ENCODE assay signal across 1 cellular context in genomic region chr9:84001621-84002020, GRCh38.
TF ChIP-seq lines count a peak whose summit lies in the region.

No MANE protein-coding gene starts in this region.

TF ChIP-seq in IMR-90, 13 proteins besides CTCF, POLR2A, EP300 and RAD21:
- no peak for TF ChIP-seq ELK1 (IDR thresholded peaks at IDR 0.05; ENCODE audit: borderline replicate concordance, low read depth, low read length)
- TF ChIP-seq MAFK (IDR thresholded peaks at IDR 0.05; ENCODE audit: low read depth, low read length), result no peak
- no peak for TF ChIP-seq RCOR1 (IDR thresholded peaks at IDR 0.05; ENCODE audit: insufficient replicate concordance, low read length)
- TF ChIP-seq MAZ (IDR thresholded peaks at IDR 0.05; ENCODE audit: borderline replicate concordance, low read depth, low read length), result no peak
- TF ChIP-seq USF2 (IDR thresholded peaks at IDR 0.05; ENCODE audit: low read depth, low read length), result no peak
- no peak for TF ChIP-seq SMC3 (IDR thresholded peaks at IDR 0.05; ENCODE audit: low read depth, low read length)
- no peak for TF ChIP-seq BHLHE40 (IDR thresholded peaks at IDR 0.05; ENCODE audit: low read depth, low read length)
- TF ChIP-seq CEBPB (IDR thresholded peaks at IDR 0.05; ENCODE audit: low read depth, low read length), result no peak
- no peak for TF ChIP-seq FOS (IDR thresholded peaks at IDR 0.05; ENCODE audit: low read depth, low read length)
- TF ChIP-seq MXI1 (IDR thresholded peaks at IDR 0.05; ENCODE audit: borderline replicate concordance, low read depth, low read length), result no peak
- TF ChIP-seq CHD1 (IDR thresholded peaks at IDR 0.05; ENCODE audit: low read depth, low read length), result no peak
- TF ChIP-seq RFX5 (IDR thresholded peaks at IDR 0.05; ENCODE audit: low read depth, low read length), result no peak
- TF ChIP-seq NFE2L2 (IDR thresholded peaks at IDR 0.05; ENCODE audit: low read depth, low read length), result no peak
